In genomic region chr15:34726407-34727100, GRCh38 we compare ENCODE assay signal across 24 cellular contexts. TPM values are rescaled to one million over a fixed set of nuclear protein-coding genes. Genes with fewer than 3 reads are reported as not detected.
DNase-seq lines count a peak whose midpoint lies in the region; ATAC-seq and TF ChIP-seq lines count a peak whose summit lies in the region.
"Had no signal": no experiment of that assay in that cellular context is flagged by ENCODE, and none has a peak within 500 bp of the region (broad histone marks: within the 10 kb centered on the region; RNA-seq: fewer than 3 reads in every experiment).

No MANE protein-coding gene starts in this region.

- H3K18ac ChIP-seq in mesendoderm (ENCODE audit: low read length), result no peak overlapping the region

- H3K4me2 ChIP-seq in mesendoderm (ENCODE audit: low read length), result no peak overlapping the region

- no peaks in the 10 kb centered on the region for H3K9me3 ChIP-seq in adrenal gland (replicated peaks in 1 of 3)
- H3K9me3 ChIP-seq: spleen, suprapubic skin had no signal

- no peak for TF ChIP-seq POLR2A in adrenal gland (IDR thresholded peaks at IDR 0.05)

- no peaks in the 10 kb centered on the region for H3K79me2 ChIP-seq in mesendoderm (ENCODE audit: control insufficient read depth, insufficient read depth, low read length)

- H2BK5ac ChIP-seq in mesendoderm (ENCODE audit: low read length), result no peak overlapping the region

- DNase-seq in AG08395 (ENCODE audit: low spot score) (peak; percentile 61), HS-27A (ENCODE audit: low read depth) (peak; percentile 83), choroid plexus epithelial cell (ENCODE audit: low read depth) (peak; percentile 9), mesendoderm (peak; percentile 73), adrenal gland (no peak), iPS-NIHi11 (ENCODE audit: low spot score) (no peak)
- no peak for DNase-seq in activated CD4-positive, alpha-beta T cell treated with anti-CD3 and anti-CD28 coated beads for 36 hours
- DNase-seq: 8988T; activated CD4-positive, alpha-beta memory T cell treated with anti-CD3 and anti-CD28 coated beads, Interleukin-2, amount 10 ng/mL, durations not matched to agents 7 days and 5 days; activated naive CD4-positive, alpha-beta T cell treated with anti-CD3 and anti-CD28 coated beads, Interleukin-2, amount 10 ng/mL, durations not matched to agents 7 days and 5 days; activated T-cell treated with anti-CD3 and anti-CD28 coated beads, Interleukin-2, amount 50 U/mL, for 1 hour; GOT3; KBM-7; naive thymus-derived CD4-positive, alpha-beta T cell; NCI-H526; posterior cingulate gyrus; spleen had no signal

- ATAC-seq in activated CD4-positive, alpha-beta T cell treated with anti-CD3 and anti-CD28 coated beads for 36 hours, result no peak
- no peak for ATAC-seq in HG02981 (IDR thresholded peaks at IDR 0.05; ENCODE audit: unreplicated experiment)
- ATAC-seq: naive thymus-derived CD4-positive, alpha-beta T cell had no signal

- H3K27ac Mint-ChIP-seq in activated CD4-positive, alpha-beta T cell treated with anti-CD3 and anti-CD28 coated beads for 36 hours, result no peak overlapping the region
- H3K27ac Mint-ChIP-seq: activated CD4-positive, alpha-beta memory T cell treated with anti-CD3 and anti-CD28 coated beads, Interleukin-2, amount 10 ng/mL, durations not matched to agents 7 days and 5 days; activated naive CD4-positive, alpha-beta T cell treated with anti-CD3 and anti-CD28 coated beads, Interleukin-2, amount 10 ng/mL, durations not matched to agents 7 days and 5 days; naive thymus-derived CD4-positive, alpha-beta T cell had no signal

- H3K27me3 ChIP-seq in mesendoderm (ENCODE audit: insufficient read depth, low read length, poor library complexity), result no peaks in the 10 kb centered on the region
- H3K27me3 ChIP-seq in adrenal gland, result no peaks in the 10 kb centered on the region
- H3K27me3 ChIP-seq: suprapubic skin had no signal

- H3K9ac ChIP-seq in mesendoderm (ENCODE audit: low read length), result no peak overlapping the region

- no peaks in the 10 kb centered on the region for H3K4me1 Mint-ChIP-seq in activated CD4-positive, alpha-beta T cell treated with anti-CD3 and anti-CD28 coated beads for 36 hours
- H3K4me1 Mint-ChIP-seq: activated CD4-positive, alpha-beta memory T cell treated with anti-CD3 and anti-CD28 coated beads, Interleukin-2, amount 10 ng/mL, durations not matched to agents 7 days and 5 days; activated naive CD4-positive, alpha-beta T cell treated with anti-CD3 and anti-CD28 coated beads, Interleukin-2, amount 10 ng/mL, durations not matched to agents 7 days and 5 days had no signal

- H3K4me1 ChIP-seq in mesendoderm (ENCODE audit: control insufficient read depth, low read depth, low read length) (no peaks in the 10 kb centered on the region), adrenal gland (replicated peaks in 1 of 2) (peaks cover 0 to 11% of the 10 kb centered on the region in 2 donors)

- TF ChIP-seq CTCF in choroid plexus epithelial cell (conservative IDR thresholded peaks at IDR 0.05; ENCODE audit: low read depth, low read length) (no peak), adrenal gland (IDR thresholded peaks at IDR 0.05) (no peak)

- peaks cover 28% of the 10 kb centered on the region for H3K27me3 Mint-ChIP-seq in activated CD4-positive, alpha-beta T cell treated with anti-CD3 and anti-CD28 coated beads for 36 hours

- H3K4me3 ChIP-seq in choroid plexus epithelial cell (ENCODE audit: low read depth, low read length) (no peak overlapping the region), mesendoderm (ENCODE audit: low read length) (no peak overlapping the region), adrenal gland (no peak overlapping the region)
- H3K4me3 ChIP-seq: coronary artery, lung, spleen, suprapubic skin had no signal

- POLR2A ChIA-PET in activated CD4-positive, alpha-beta T cell treated with anti-CD3 and anti-CD28 coated beads for 36 hours (lab: Charles Lee), result no interaction called here

- no peak overlapping the region for H3K27ac ChIP-seq in mesendoderm (ENCODE audit: low read depth, low read length)
- H3K27ac ChIP-seq in adrenal gland, result no peak overlapping the region
- H3K27ac ChIP-seq: coronary artery, spleen, suprapubic skin, VCaP had no signal

- H4K5ac ChIP-seq in mesendoderm (ENCODE audit: low read length), result no peak overlapping the region

- no peaks in the 10 kb centered on the region for H3K79me1 ChIP-seq in mesendoderm (ENCODE audit: low read length)

- no peak overlapping the region for H4K8ac ChIP-seq in mesendoderm (ENCODE audit: low read depth, low read length)

- H2AK5ac ChIP-seq in mesendoderm (ENCODE audit: low read length), result no peak overlapping the region

- no peak overlapping the region for H3K4ac ChIP-seq in mesendoderm (ENCODE audit: low read depth, low read length)

- no peak overlapping the region for H2BK120ac ChIP-seq in mesendoderm (ENCODE audit: low read depth, low read length)

- no peaks in the 10 kb centered on the region for H3K9me3 Mint-ChIP-seq in activated CD4-positive, alpha-beta T cell treated with anti-CD3 and anti-CD28 coated beads for 36 hours (ENCODE audit: low read depth)
- H3K9me3 Mint-ChIP-seq: activated CD4-positive, alpha-beta memory T cell treated with anti-CD3 and anti-CD28 coated beads, Interleukin-2, amount 10 ng/mL, durations not matched to agents 7 days and 5 days; activated naive CD4-positive, alpha-beta T cell treated with anti-CD3 and anti-CD28 coated beads, Interleukin-2, amount 10 ng/mL, durations not matched to agents 7 days and 5 days had no signal

- intact Hi-C loops in adrenal gland (cut with DNase I), result loop anchor here in 1 of 2 donors (10.0 kb wide), 1 partner anchor 118 kb away; no protein-coding TSS in a partner anchor
- intact Hi-C loops in activated CD4-positive, alpha-beta T cell treated with anti-CD3 and anti-CD28 coated beads for 36 hours (cut with DNase I, micrococcal nuclease), result no loop called here

- no peak overlapping the region for H3K23ac ChIP-seq in mesendoderm (ENCODE audit: low read length)

- CTCF ChIA-PET in activated CD4-positive, alpha-beta T cell treated with anti-CD3 and anti-CD28 coated beads for 36 hours (lab: Charles Lee), result no interaction called here

- no peaks in the 10 kb centered on the region for H3K36me3 ChIP-seq in mesendoderm (ENCODE audit: control insufficient read depth, insufficient read depth, low read length)
- H3K36me3 ChIP-seq in adrenal gland (replicated peaks in 1 of 2), result no peaks in the 10 kb centered on the region
- H3K36me3 ChIP-seq: spleen, suprapubic skin had no signal

- no peak overlapping the region for H3K56ac ChIP-seq in mesendoderm (ENCODE audit: low read length)

- no CpG with 5 or more reads among the region's 2 CpGs for WGBS in mesendoderm (ENCODE audit: extremely low coverage, insufficient coverage, low lambda C conversion rate)
- WGBS in adrenal gland, 4 donors, result 53 to 84% (median 76%) methylated on average over 2 of the region's 2 CpGs

- no peak overlapping the region for H2BK15ac ChIP-seq in mesendoderm (replicated peaks; ENCODE audit: low read depth)

- no peak overlapping the region for H3K4me3 Mint-ChIP-seq in activated CD4-positive, alpha-beta T cell treated with anti-CD3 and anti-CD28 coated beads for 36 hours
- H3K4me3 Mint-ChIP-seq: activated CD4-positive, alpha-beta memory T cell treated with anti-CD3 and anti-CD28 coated beads, Interleukin-2, amount 10 ng/mL, durations not matched to agents 7 days and 5 days; activated naive CD4-positive, alpha-beta T cell treated with anti-CD3 and anti-CD28 coated beads, Interleukin-2, amount 10 ng/mL, durations not matched to agents 7 days and 5 days; naive thymus-derived CD4-positive, alpha-beta T cell had no signal

- H3K36me3 Mint-ChIP-seq in activated CD4-positive, alpha-beta T cell treated with anti-CD3 and anti-CD28 coated beads for 36 hours (ENCODE audit: low read depth), result no peaks in the 10 kb centered on the region
- H3K36me3 Mint-ChIP-seq: activated naive CD4-positive, alpha-beta T cell treated with anti-CD3 and anti-CD28 coated beads, Interleukin-2, amount 10 ng/mL, durations not matched to agents 7 days and 5 days; naive thymus-derived CD4-positive, alpha-beta T cell had no signal

RNA-seq across cellular contexts. Expression of gene GJD2, which starts 28.2 kb away (rescaled TPM):
- polyA plus RNA-seq in mesendoderm (2013, experiment 1 of 2), result 0.10 TPM
- 0.15 TPM for polyA plus RNA-seq in mesendoderm (2013, experiment 2 of 2)
- 1 to 10 TPM in 3 of 8 donors, under 1 TPM in 1, not detected in 4; 0.61 to 3.5 (median 2.0) TPM for total RNA-seq in adrenal gland
- 1 to 10 TPM; 1.1 to 9.1 (median 2.3) TPM for polyA plus RNA-seq in adrenal gland
- not detected for total RNA-seq in activated CD4-positive, alpha-beta T cell treated with anti-CD3 and anti-CD28 coated beads for 36 hours
- total RNA-seq: activated CD4-positive, alpha-beta memory T cell treated with anti-CD3 and anti-CD28 coated beads, Interleukin-2, amount 10 ng/mL, durations not matched to agents 7 days and 5 days; endothelial cell of umbilical vein; naive thymus-derived CD4-positive, alpha-beta T cell; spleen; T-helper 1 cell treated with Interleukin-12 subunit alpha and Interleukin-12 subunit beta and Interleukin-4 antibody, amounts not matched to agents 30 ng/mL and 1 ng/mL, for 36 hours had no signal
- polyA plus RNA-seq: endothelial cell of umbilical vein; lung; naive thymus-derived CD4-positive, alpha-beta T cell had no signal

Comparison
In these comparisons a context has a peak if more than half of its experiments do, and no peak if none do; other contexts are left out.
1. DNase-seq: peak in AG08395 (single experiment), HS-27A (single experiment), choroid plexus epithelial cell (single experiment) and mesendoderm (single experiment); none in adrenal gland (0 of 7), iPS-NIHi11 (single experiment) and activated CD4-positive, alpha-beta T cell treated with anti-CD3 and anti-CD28 coated beads for 36 hours (single experiment).